In genomic region chr11:76293189-76293631, GRCh38 we compare ENCODE assay signal across 11 cellular contexts.
A peak's percentile ranks its signal among the peaks of the same experiment; 100 is the strongest.
DNase-seq lines count a peak whose midpoint lies in the region; ATAC-seq and FAIRE-seq lines count a peak whose summit lies in the region.
"Had no signal": no experiment of that assay in that cellular context is flagged by ENCODE, and none has a peak within 500 bp of the region (broad histone marks: within the 10 kb centered on the region; RNA-seq: fewer than 3 reads in every experiment).

No MANE protein-coding gene starts in this region.

- peak; percentile 18 to 20 for DNase-seq in stimulated activated CD4-positive, alpha-beta T cell treated with anti-CD3 and anti-CD28 coated beads, Interleukin-15, amount 100 ng/mL, for 48 hours (ENCODE audit: low read depth in 2 of 2)
- DNase-seq in stimulated activated CD4-positive, alpha-beta T cell treated with anti-CD3 and anti-CD28 coated beads, Interleukin-12 subunit alpha, Interleukin-12 subunit beta, amount 100 ng/mL, for 4 hours = no peak
- peak; percentile 70 for DNase-seq in activated CD4-positive, alpha-beta memory T cell treated with anti-CD3 and anti-CD28 coated beads for 36 hours
- DNase-seq in urothelium cell line (ENCODE audit: low spot score) (no peak), NCI-H2171 treated with DMSO at 0.1 percent for 48 hours (lab: John Stamatoyannopoulos, UW) (no peak), NCI-H2227 treated with DMSO at 0.1 percent for 48 hours (lab: John Stamatoyannopoulos, UW) (no peak), NCI-H2196 treated with DMSO at 0.1 percent for 48 hours (lab: John Stamatoyannopoulos, UW; ENCODE audit: unreplicated experiment) (no peak)
- DNase-seq: H7, SIG-M5 had no signal

- intact Hi-C loops in activated CD4-positive, alpha-beta memory T cell treated with anti-CD3 and anti-CD28 coated beads for 36 hours (cut with micrococcal nuclease) = no loop called here

- H3K27ac Mint-ChIP-seq in activated CD4-positive, alpha-beta memory T cell treated with anti-CD3 and anti-CD28 coated beads for 36 hours = no peak overlapping the region
- H3K27ac Mint-ChIP-seq: activated naive CD4-positive, alpha-beta T cell treated with anti-CD3 and anti-CD28 coated beads, Interleukin-2, amount 50 U/mL, for 24 hours had no signal

- H3K27me3 Mint-ChIP-seq in activated CD4-positive, alpha-beta memory T cell treated with anti-CD3 and anti-CD28 coated beads for 36 hours = no peaks in the 10 kb centered on the region
- H3K27me3 Mint-ChIP-seq: activated naive CD4-positive, alpha-beta T cell treated with anti-CD3 and anti-CD28 coated beads, Interleukin-2, amount 50 U/mL, for 24 hours had no signal

- no peaks in the 10 kb centered on the region for H3K9me3 Mint-ChIP-seq in activated CD4-positive, alpha-beta memory T cell treated with anti-CD3 and anti-CD28 coated beads for 36 hours
- H3K9me3 Mint-ChIP-seq: activated naive CD4-positive, alpha-beta T cell treated with anti-CD3 and anti-CD28 coated beads, Interleukin-2, amount 50 U/mL, for 24 hours had no signal

- POLR2A ChIA-PET in activated CD4-positive, alpha-beta memory T cell treated with anti-CD3 and anti-CD28 coated beads for 36 hours (lab: Charles Lee) = interaction anchor here (0.7 kb wide), 1 partner anchor 639 kb away, joined by 3 read pairs; no protein-coding TSS in a partner anchor

- H3K36me3 Mint-ChIP-seq in activated CD4-positive, alpha-beta memory T cell treated with anti-CD3 and anti-CD28 coated beads for 36 hours = no peaks in the 10 kb centered on the region
- H3K36me3 Mint-ChIP-seq: activated naive CD4-positive, alpha-beta T cell treated with anti-CD3 and anti-CD28 coated beads, Interleukin-2, amount 50 U/mL, for 24 hours had no signal

- ATAC-seq in HG02763 (IDR thresholded peaks at IDR 0.05; ENCODE audit: unreplicated experiment) = peak; percentile 42

- FAIRE-seq in urothelium cell line (lab: Jason Lieb, UNC) = peak; percentile 77

- H3K4me1 Mint-ChIP-seq in activated CD4-positive, alpha-beta memory T cell treated with anti-CD3 and anti-CD28 coated beads for 36 hours (ENCODE audit: low read depth) = peaks cover 16% of the 10 kb centered on the region

- CTCF ChIA-PET in activated CD4-positive, alpha-beta memory T cell treated with anti-CD3 and anti-CD28 coated beads for 36 hours (lab: Charles Lee) = interaction anchor here (1.0 to 3.4 kb wide), 3 partner anchors 10 to 141 kb away, joined by 3 to 18 read pairs (median 3); no protein-coding TSS in a partner anchor

- no peak overlapping the region for H3K4me3 Mint-ChIP-seq in activated CD4-positive, alpha-beta memory T cell treated with anti-CD3 and anti-CD28 coated beads for 36 hours
- H3K4me3 Mint-ChIP-seq: activated naive CD4-positive, alpha-beta T cell treated with anti-CD3 and anti-CD28 coated beads, Interleukin-2, amount 50 U/mL, for 24 hours had no signal

Comparison
In these comparisons a context has a peak if more than half of its experiments do, and no peak if none do; other contexts are left out.
1. DNase-seq: peak in stimulated activated CD4-positive, alpha-beta T cell treated with anti-CD3 and anti-CD28 coated beads, Interleukin-15, amount 100 ng/mL, for 48 hours (2 of 2) and activated CD4-positive, alpha-beta memory T cell treated with anti-CD3 and anti-CD28 coated beads for 36 hours (single experiment); none in stimulated activated CD4-positive, alpha-beta T cell treated with anti-CD3 and anti-CD28 coated beads, Interleukin-12 subunit alpha, Interleukin-12 subunit beta, amount 100 ng/mL, for 4 hours (single experiment), urothelium cell line (single experiment), NCI-H2171 treated with DMSO at 0.1 percent for 48 hours (single experiment), NCI-H2227 treated with DMSO at 0.1 percent for 48 hours (single experiment) and NCI-H2196 treated with DMSO at 0.1 percent for 48 hours (single experiment).